ENCODE assay signal across 8 cellular contexts in the genomic region with DNA sequence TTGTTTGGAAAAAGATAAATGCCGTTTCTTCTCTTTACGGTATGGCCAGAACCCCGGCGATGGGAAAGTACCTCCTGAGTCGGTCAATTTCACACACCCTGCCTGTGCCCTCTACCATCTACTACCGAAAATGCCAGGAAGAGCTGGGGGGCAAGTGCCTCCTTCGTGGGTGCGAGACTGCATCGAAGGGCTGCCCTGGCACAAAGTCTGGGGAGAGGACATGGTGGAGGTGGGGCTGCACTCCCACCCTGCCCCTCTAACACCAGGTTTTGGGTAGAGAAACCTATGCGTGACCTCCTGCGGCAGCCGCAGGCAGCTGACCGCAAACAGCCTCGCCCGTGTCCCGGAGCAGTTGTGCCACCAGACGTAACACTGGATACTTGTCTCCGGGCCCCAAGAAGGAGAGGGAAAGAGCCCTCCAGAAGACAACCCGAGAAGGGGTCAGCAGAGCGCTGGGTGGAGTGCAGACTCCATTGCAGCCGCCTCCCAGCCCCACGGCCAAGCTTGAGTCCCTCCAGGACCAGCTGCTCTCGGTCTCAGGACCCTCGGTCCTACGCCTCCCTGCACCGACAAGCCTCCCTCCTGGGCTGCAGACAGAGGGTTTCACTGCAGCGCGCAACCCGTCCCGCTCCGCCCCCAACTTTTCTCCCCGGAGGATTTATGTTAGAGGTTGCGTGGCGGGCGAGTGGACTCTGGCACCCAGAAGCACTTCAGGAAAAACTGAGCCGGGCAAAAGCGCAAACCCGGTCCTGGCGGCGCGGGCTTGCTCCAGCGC. TPM values are rescaled to one million over a fixed set of nuclear protein-coding genes. Genes with fewer than 3 reads are reported as not detected.
A peak's percentile ranks its signal among the peaks of the same experiment; 100 is the strongest.
DNase-seq lines count a peak whose midpoint lies in the region; ATAC-seq and TF ChIP-seq lines count a peak whose summit lies in the region.

No MANE protein-coding gene starts in this region.

- H3K4me3 Mint-ChIP-seq in activated naive CD4-positive, alpha-beta T cell treated with anti-CD3 and anti-CD28 coated beads, Interleukin-2, amount 50 U/mL, for 24 hours: peak overlapping the region; percentile 55
- H3K4me3 Mint-ChIP-seq in dendritic cell treated with granulocyte-macrophage colony-stimulating factor and Interleukin-4, amounts not matched to agents 40 ng/mL and 50 ng/mL, for 4 days: peak overlapping the region; percentile 59

- DNase-seq in activated naive CD4-positive, alpha-beta T cell treated with anti-CD3 and anti-CD28 coated beads, Interleukin-2, amount 50 U/mL, for 16 hours: no peak
- peak in 2 of 3 donors; percentile 22 to 40 for DNase-seq in mucosa of descending colon
- no peak for DNase-seq in uterus
- no peak for DNase-seq in mucosa of gallbladder (ENCODE audit: low spot score)

- no peaks in the 10 kb centered on the region for H3K9me3 Mint-ChIP-seq in activated naive CD4-positive, alpha-beta T cell treated with anti-CD3 and anti-CD28 coated beads, Interleukin-2, amount 50 U/mL, for 24 hours
- no peaks in the 10 kb centered on the region for H3K9me3 Mint-ChIP-seq in dendritic cell treated with granulocyte-macrophage colony-stimulating factor and Interleukin-4, amounts not matched to agents 40 ng/mL and 50 ng/mL, for 4 days

- no peaks in the 10 kb centered on the region for H3K36me3 Mint-ChIP-seq in activated naive CD4-positive, alpha-beta T cell treated with anti-CD3 and anti-CD28 coated beads, Interleukin-2, amount 50 U/mL, for 24 hours
- H3K36me3 Mint-ChIP-seq in dendritic cell treated with granulocyte-macrophage colony-stimulating factor and Interleukin-4, amounts not matched to agents 40 ng/mL and 50 ng/mL, for 4 days (ENCODE audit: low read depth): no peaks in the 10 kb centered on the region

- intact Hi-C loops in dendritic cell treated with granulocyte-macrophage colony-stimulating factor and Interleukin-4, amounts not matched to agents 40 ng/mL and 50 ng/mL, for 4 days (cut with micrococcal nuclease): no loop called here
- intact Hi-C loops in mucosa of descending colon (cut with DNase I, micrococcal nuclease): no loop called here
- intact Hi-C loops in uterus (cut with DNase I; ENCODE audit: low total_unique reads): no loop called here

- ATAC-seq in mucosa of descending colon: peak; percentile 15
- ATAC-seq in HG03135 (IDR thresholded peaks at IDR 0.05; ENCODE audit: unreplicated experiment): no peak
- ATAC-seq in GM18520 (IDR thresholded peaks at IDR 0.05; ENCODE audit: unreplicated experiment): no peak

- TF ChIP-seq CTCF in mucosa of descending colon (IDR thresholded peaks at IDR 0.05): no peak
- no peak for TF ChIP-seq CTCF in uterus (IDR thresholded peaks at IDR 0.05)

- H3K9me3 ChIP-seq in mucosa of descending colon (no peaks in the 10 kb centered on the region), uterus (no peaks in the 10 kb centered on the region)

- H3K4me1 ChIP-seq in mucosa of descending colon (ENCODE audit: low read depth) (peaks cover 14% of the 10 kb centered on the region), uterus (no peaks in the 10 kb centered on the region)

- no peak overlapping the region for H3K4me3 ChIP-seq in mucosa of descending colon
- peak overlapping the region; percentile 35 to 59 for H3K4me3 ChIP-seq in uterus

- no peak for TF ChIP-seq POLR2A in uterus (IDR thresholded peaks at IDR 0.05)

- H3K4me1 Mint-ChIP-seq in activated naive CD4-positive, alpha-beta T cell treated with anti-CD3 and anti-CD28 coated beads, Interleukin-2, amount 50 U/mL, for 24 hours: peaks cover 8% of the 10 kb centered on the region
- H3K4me1 Mint-ChIP-seq in dendritic cell treated with granulocyte-macrophage colony-stimulating factor and Interleukin-4, amounts not matched to agents 40 ng/mL and 50 ng/mL, for 4 days (ENCODE audit: low read depth): peaks cover 30% of the 10 kb centered on the region

- H3K27ac Mint-ChIP-seq in activated naive CD4-positive, alpha-beta T cell treated with anti-CD3 and anti-CD28 coated beads, Interleukin-2, amount 50 U/mL, for 24 hours: no peak overlapping the region
- H3K27ac Mint-ChIP-seq in dendritic cell treated with granulocyte-macrophage colony-stimulating factor and Interleukin-4, amounts not matched to agents 40 ng/mL and 50 ng/mL, for 4 days: no peak overlapping the region

- H3K27me3 Mint-ChIP-seq in activated naive CD4-positive, alpha-beta T cell treated with anti-CD3 and anti-CD28 coated beads, Interleukin-2, amount 50 U/mL, for 24 hours: peaks cover 55% of the 10 kb centered on the region
- peaks cover 91% of the 10 kb centered on the region for H3K27me3 Mint-ChIP-seq in dendritic cell treated with granulocyte-macrophage colony-stimulating factor and Interleukin-4, amounts not matched to agents 40 ng/mL and 50 ng/mL, for 4 days

- H3K27ac ChIP-seq in uterus: no peak overlapping the region

- peaks cover 11 to 45% of the 10 kb centered on the region in 2 donors for H3K27me3 ChIP-seq in uterus

- no peaks in the 10 kb centered on the region for H3K36me3 ChIP-seq in mucosa of descending colon (ENCODE audit: low read depth)
- no peaks in the 10 kb centered on the region for H3K36me3 ChIP-seq in uterus

RNA-seq across cellular contexts. Expression of a gene that starts 0.8 kb away (rescaled TPM):
- total RNA-seq in mucosa of descending colon (10 to 100 TPM in 1 of 3 donors, 1 to 10 TPM in 2; 2.1 to 21.1 (median 2.2) TPM), uterus (1 to 10 TPM in 2 of 4 donors, under 1 TPM in 2; under 0.01 to 2.6 (median 1.6) TPM), mucosa of gallbladder (16.7 TPM)

RNA-seq across cellular contexts. Expression of a gene that starts 51.7 kb away (rescaled TPM):
- total RNA-seq in mucosa of descending colon: 10 to 100 TPM; 49.7 to 68.8 (median 50.8) TPM
- 10 to 100 TPM; 22.3 to 41.7 (median 27.7) TPM for total RNA-seq in uterus
- 28.8 TPM for total RNA-seq in mucosa of gallbladder

Comparison
In these comparisons a context has a peak if more than half of its experiments do, and no peak if none do; other contexts are left out.
1. DNase-seq: peak in mucosa of descending colon (2 of 3); none in activated naive CD4-positive, alpha-beta T cell treated with anti-CD3 and anti-CD28 coated beads, Interleukin-2, amount 50 U/mL, for 16 hours (single experiment), uterus (0 of 2) and mucosa of gallbladder (single experiment).